20 cellular contexts compared by ENCODE assay signal in genomic region chr1:240254778-240255291, GRCh38.
DNase-seq lines count a peak whose midpoint lies in the region; ATAC-seq and TF ChIP-seq lines count a peak whose summit lies in the region.
"Had no signal": no experiment of that assay in that cellular context is flagged by ENCODE, and none has a peak within 500 bp of the region (broad histone marks: within the 10 kb centered on the region; RNA-seq: fewer than 3 reads in every experiment).

No MANE protein-coding gene starts in this region.

- no peaks in the 10 kb centered on the region for H3K27me3 ChIP-seq in mammary epithelial cell (ENCODE audit: insufficient read depth, low read length)
- H3K27me3 ChIP-seq in left lung = no peaks in the 10 kb centered on the region
- no peaks in the 10 kb centered on the region for H3K27me3 ChIP-seq in aorta (ENCODE audit: control insufficient read depth in 1 of 2, insufficient read depth in 2 of 2, low read length in 1 of 2)

- no peaks in the 10 kb centered on the region for H4K20me1 ChIP-seq in mammary epithelial cell (ENCODE audit: insufficient read depth, low read length)

- no peak overlapping the region for H3K9ac ChIP-seq in mammary epithelial cell (ENCODE audit: insufficient read depth, low read length)

- H3K27me3 Mint-ChIP-seq in MCF 10A (ENCODE audit: insufficient read depth, unreplicated experiment) (no peaks in the 10 kb centered on the region), WTC11 (ENCODE audit: low read depth) (no peaks in the 10 kb centered on the region)
- no peaks in the 10 kb centered on the region for H3K27me3 Mint-ChIP-seq in activated T-cell treated with anti-CD3 and anti-CD28 coated beads, Interleukin-2, amount 50 U/mL, for 4 hours (ENCODE audit: low read depth)
- H3K27me3 Mint-ChIP-seq: B cell, IgD-negative memory B cell had no signal

- dilution Hi-C loops in mammary epithelial cell (cut with HindIII; ENCODE audit: low sequenced_read_pairs) = no loop called here

- CTCF ChIA-PET in MCF 10A (lab: Yijun Ruan, JAX) (interaction anchor here (1.2 kb wide), 1 partner anchor 346 kb away, joined by 3 read pairs; no protein-coding TSS in a partner anchor), mammary epithelial cell (lab: Charles Lee; ENCODE audit: low non-redundant PET) (no interaction called here), WTC11 (lab: Charles Lee) (no interaction called here)

- peaks cover 4% of the 10 kb centered on the region for H3K9me3 ChIP-seq in mammary epithelial cell (replicated peaks; ENCODE audit: insufficient read depth, low read length)
- H3K9me3 ChIP-seq in left lung = peaks cover 0 to 17% of the 10 kb centered on the region in 2 donors
- no peaks in the 10 kb centered on the region for H3K9me3 ChIP-seq in aorta (ENCODE audit: control insufficient read depth, low read length)
- H3K9me3 ChIP-seq: HAP-1 had no signal

- no peaks in the 10 kb centered on the region for H3K4me1 ChIP-seq in mammary epithelial cell (ENCODE audit: insufficient read depth, low read length)
- H3K4me1 ChIP-seq in left lung = no peaks in the 10 kb centered on the region
- H3K4me1 ChIP-seq in aorta (ENCODE audit: control insufficient read depth in 1 of 2, insufficient read depth in 2 of 2, low read length in 2 of 2) = no peaks in the 10 kb centered on the region
- H3K4me1 ChIP-seq: HAP-1 had no signal

- H3K9me3 Mint-ChIP-seq in MCF 10A (ENCODE audit: unreplicated experiment) = peaks cover 23% of the 10 kb centered on the region
- peaks cover under 1% of the 10 kb centered on the region; the same call in 1 of the 2 replicates for H3K9me3 Mint-ChIP-seq in WTC11
- H3K9me3 Mint-ChIP-seq in activated T-cell treated with anti-CD3 and anti-CD28 coated beads, Interleukin-2, amount 50 U/mL, for 4 hours = peaks cover 18% of the 10 kb centered on the region

- TF ChIP-seq CTCF in MCF 10A (IDR thresholded peaks at IDR 0.05; ENCODE audit: unreplicated experiment) = no peak
- no peak for TF ChIP-seq CTCF in mammary epithelial cell (conservative IDR thresholded peaks at IDR 0.05 in 1 of 2, IDR thresholded peaks at IDR 0.05 in 1 of 2; ENCODE audit: extremely low read depth in 1 of 2, insufficient read depth in 1 of 2, low read depth in 1 of 2, low read length in 2 of 2)
- no peak for TF ChIP-seq CTCF in WTC11 (IDR thresholded peaks at IDR 0.05)
- no peak for TF ChIP-seq CTCF in left lung (IDR thresholded peaks at IDR 0.05)

- H3K4me1 Mint-ChIP-seq in MCF 10A (ENCODE audit: insufficient read depth, unreplicated experiment) (no peaks in the 10 kb centered on the region), WTC11 (peaks cover 7% of the 10 kb centered on the region)
- no peaks in the 10 kb centered on the region for H3K4me1 Mint-ChIP-seq in activated T-cell treated with anti-CD3 and anti-CD28 coated beads, Interleukin-2, amount 50 U/mL, for 4 hours (ENCODE audit: low read depth)
- H3K4me1 Mint-ChIP-seq: B cell, IgD-negative memory B cell had no signal

- intact Hi-C loops in MCF 10A (cut with micrococcal nuclease) = no loop called here
- intact Hi-C loops in mammary epithelial cell (cut with micrococcal nuclease) = no loop called here
- intact Hi-C loops in left lung (cut with DNase I) = no loop called here
- intact Hi-C loops in aorta (cut with DNase I) = no loop called here
- intact Hi-C loops in posterior vena cava (cut with DNase I) = no loop called here

- POLR2A ChIA-PET in MCF 10A (lab: Yijun Ruan, JAX) = no interaction called here
- POLR2A ChIA-PET in WTC11 (lab: Charles Lee) = no interaction called here

- no peak overlapping the region for H3K4me2 ChIP-seq in mammary epithelial cell (ENCODE audit: insufficient read depth, low read depth, low read length)

- H3K27ac Mint-ChIP-seq in MCF 10A (ENCODE audit: low read depth, unreplicated experiment) (no peak overlapping the region), WTC11 (no peak overlapping the region)
- H3K27ac Mint-ChIP-seq: B cell, IgD-negative memory B cell had no signal

- H3K36me3 ChIP-seq in mammary epithelial cell (ENCODE audit: insufficient read depth, low read length) = no peaks in the 10 kb centered on the region
- H3K36me3 ChIP-seq in left lung = no peaks in the 10 kb centered on the region
- no peaks in the 10 kb centered on the region for H3K36me3 ChIP-seq in aorta (ENCODE audit: control insufficient read depth in 1 of 2, insufficient read depth in 2 of 2, low read length in 1 of 2)
- H3K36me3 ChIP-seq: HAP-1 had no signal

- in situ Hi-C loops in mammary epithelial cell (cut with MboI; ENCODE audit: low sequenced_read_pairs in 2 of 2) = no loop called here

- H2AFZ ChIP-seq in mammary epithelial cell (ENCODE audit: low read depth, low read length) = no peak overlapping the region

- H3K27ac ChIP-seq in mammary epithelial cell (ENCODE audit: insufficient read depth, low read depth, low read length) (no peak overlapping the region), left lung (no peak overlapping the region), aorta (ENCODE audit: low read depth in 1 of 2, low read length in 2 of 2) (no peak overlapping the region)

- 83% methylated on average over 8 of the region's 11 CpGs for WGBS in mammary epithelial cell (ENCODE audit: low coverage, missing lambda C conversion rate)
- WGBS in aorta, 2 donors = 84 to 89% methylated on average over 11 of the region's 11 CpGs

- no peaks in the 10 kb centered on the region for H3K79me2 ChIP-seq in mammary epithelial cell (ENCODE audit: insufficient read depth, low read length)

- ATAC-seq in WTC11 = peak; percentile 79
- ATAC-seq in left lung = peak; percentile 31
- peak; percentile 22 for ATAC-seq in aorta (ENCODE audit: low FRiP score)
- no peak for ATAC-seq in activated T-cell treated with anti-CD3 and anti-CD28 coated beads, Interleukin-2, amount 50 U/mL, for 4 hours
- no peak for ATAC-seq in GM19455 (IDR thresholded peaks at IDR 0.05; ENCODE audit: unreplicated experiment)

- H3K36me3 Mint-ChIP-seq in MCF 10A (ENCODE audit: insufficient read depth, unreplicated experiment) (no peaks in the 10 kb centered on the region), WTC11 (no peaks in the 10 kb centered on the region)
- no peaks in the 10 kb centered on the region for H3K36me3 Mint-ChIP-seq in activated T-cell treated with anti-CD3 and anti-CD28 coated beads, Interleukin-2, amount 50 U/mL, for 4 hours (ENCODE audit: insufficient read depth)
- H3K36me3 Mint-ChIP-seq: IgD-negative memory B cell had no signal

- H3K4me3 Mint-ChIP-seq in MCF 10A (ENCODE audit: unreplicated experiment) = no peak overlapping the region
- no peak overlapping the region for H3K4me3 Mint-ChIP-seq in WTC11
- no peak overlapping the region for H3K4me3 Mint-ChIP-seq in activated T-cell treated with anti-CD3 and anti-CD28 coated beads, Interleukin-2, amount 50 U/mL, for 4 hours
- H3K4me3 Mint-ChIP-seq: B cell, IgD-negative memory B cell had no signal

- DNase-seq in MCF 10A (ENCODE audit: unreplicated experiment) = peak; percentile 21
- DNase-seq in mammary epithelial cell = no peak
- peak; percentile 17 for DNase-seq in WTC11 (ENCODE audit: low spot score)
- no peak for DNase-seq in left lung
- DNase-seq in aorta = no peak
- no peak for DNase-seq in activated T-cell treated with anti-CD3 and anti-CD28 coated beads, Interleukin-2, amount 50 U/mL, for 4 hours
- DNase-seq in posterior vena cava (ENCODE audit: low spot score) = no peak
- DNase-seq: 8988T, DMS 273 treated with DMSO at 0.1 percent for 48 hours, DND-41, Kasumi-1, NCI-H1105, NCI-H2081, NCI-H446 treated with DMSO at 0.1 percent for 48 hours, OCI-M1, Right ventricle myocardium superior had no signal

- H3K4me3 ChIP-seq in mammary epithelial cell (replicated peaks in 1 of 3; ENCODE audit: insufficient read depth in 1 of 3, low read depth in 2 of 3, low read length in 3 of 3) (no peak overlapping the region), left lung (no peak overlapping the region), aorta (ENCODE audit: low read length in 2 of 2) (no peak overlapping the region)
- H3K4me3 ChIP-seq: HAP-1 had no signal

- BruUV-seq in MCF 10A (replicated peaks; lab: Mats Ljungman, UMichigan) (no TSS peak), mammary epithelial cell (replicated peaks; lab: Mats Ljungman, UMichigan) (no TSS peak)

TF ChIP-seq in WTC11, 78 proteins besides CTCF, POLR2A, EP300 and RAD21 (continues in another document):
- no peak for TF ChIP-seq CREB1 (CRISPR knock-in tag; IDR thresholded peaks at IDR 0.05)
- no peak for TF ChIP-seq ZNF416 (CRISPR knock-in tag; IDR thresholded peaks at IDR 0.05)
- no peak for TF ChIP-seq KAT7 (CRISPR knock-in tag; IDR thresholded peaks at IDR 0.05; ENCODE audit: borderline replicate concordance)
- TF ChIP-seq SMAD3 (CRISPR knock-in tag; IDR thresholded peaks at IDR 0.05; ENCODE audit: borderline replicate concordance) = no peak
- TF ChIP-seq MYBL2 (CRISPR knock-in tag; IDR thresholded peaks at IDR 0.05) = no peak
- TF ChIP-seq SP1 (CRISPR knock-in tag; conservative IDR thresholded peaks at IDR 0.05) = no peak
- no peak for TF ChIP-seq JUN (CRISPR knock-in tag; IDR thresholded peaks at IDR 0.05)
- no peak for TF ChIP-seq E2F1 (CRISPR knock-in tag; IDR thresholded peaks at IDR 0.05)
- no peak for TF ChIP-seq IRF2 (CRISPR knock-in tag; IDR thresholded peaks at IDR 0.05; ENCODE audit: borderline replicate concordance, low read depth)
- TF ChIP-seq ZNF232 (CRISPR knock-in tag; IDR thresholded peaks at IDR 0.05) = no peak
- TF ChIP-seq FOXK1 (CRISPR knock-in tag; IDR thresholded peaks at IDR 0.05) = no peak
- TF ChIP-seq IRF1 (CRISPR knock-in tag; IDR thresholded peaks at IDR 0.05) = no peak
- TF ChIP-seq NFE2L1 (CRISPR knock-in tag; IDR thresholded peaks at IDR 0.05) = no peak

Comparison
In these comparisons a context has a peak if more than half of its experiments do, and no peak if none do; other contexts are left out.
1. DNase-seq: peak in MCF 10A (single experiment) and WTC11 (single experiment); none in mammary epithelial cell (single experiment), left lung (0 of 2), aorta (0 of 2), activated T-cell treated with anti-CD3 and anti-CD28 coated beads, Interleukin-2, amount 50 U/mL, for 4 hours (single experiment) and posterior vena cava (single experiment).
2. ATAC-seq: peak in WTC11 (single experiment), left lung (single experiment) and aorta (single experiment); none in activated T-cell treated with anti-CD3 and anti-CD28 coated beads, Interleukin-2, amount 50 U/mL, for 4 hours (0 of 2) and GM19455 (single experiment).